ENCODE assay signal across 17 cellular contexts in genomic region chr7:116449950-116450349, GRCh38. TPM values are rescaled to one million over a fixed set of nuclear protein-coding genes. Genes with fewer than 3 reads are reported as not detected.
DNase-seq lines count a peak whose midpoint lies in the region; ATAC-seq and TF ChIP-seq lines count a peak whose summit lies in the region.
"Had no signal": no experiment of that assay in that cellular context is flagged by ENCODE, and none has a peak within 500 bp of the region (broad histone marks: within the 10 kb centered on the region; RNA-seq: fewer than 3 reads in every experiment).

No MANE protein-coding gene starts in this region.

- CTCF ChIA-PET in T-cell (lab: Charles Lee) = no interaction called here

- no peaks in the 10 kb centered on the region for H3K9me3 Mint-ChIP-seq in T-cell

- H3K9ac ChIP-seq in SK-N-MC (ENCODE audit: insufficient read length) (no peak overlapping the region), Karpas-422 (ENCODE audit: low read length) (no peak overlapping the region)

- no peaks in the 10 kb centered on the region for H3K27me3 ChIP-seq in upper lobe of right lung
- H3K27me3 ChIP-seq in Karpas-422 (ENCODE audit: low read length) = no peaks in the 10 kb centered on the region

- no peaks in the 10 kb centered on the region for H4K20me1 ChIP-seq in Karpas-422 (ENCODE audit: insufficient read depth, low read depth, low read length)

- no peaks in the 10 kb centered on the region for H3K4me1 Mint-ChIP-seq in T-cell
- H3K4me1 Mint-ChIP-seq: immature natural killer cell had no signal

- intact Hi-C loops in upper lobe of right lung (cut with DNase I) = no loop called here

- no peak overlapping the region for H3K4me2 ChIP-seq in Karpas-422 (ENCODE audit: low read depth, low read length, poor library complexity, severe bottlenecking)

- DNase-seq in SK-N-MC (ENCODE audit: low read depth, low spot score) (no peak), fibroblast of pulmonary artery (ENCODE audit: low read depth) (peak; percentile 77), mucosa of gallbladder (ENCODE audit: low spot score) (peak; percentile 40), upper lobe of right lung (no peak), Karpas-422 (no peak), T-cell (no peak)
- DNase-seq: activated CD4-positive, alpha-beta T cell treated with anti-CD3 and anti-CD28 coated beads, Interleukin-2, amount 50 U/mL, for 1 hour; activated CD8-positive, alpha-beta memory T cell treated with anti-CD3 and anti-CD28 coated beads, Interleukin-2, amount 50 U/mL, for 48 hours; DND-41; effector memory CD4-positive, alpha-beta T cell; immature natural killer cell; NCI-H82; retina; T-helper 17 cell had no signal

- POLR2A ChIA-PET in T-cell (lab: Charles Lee) = no interaction called here

- H2AFZ ChIP-seq in Karpas-422 (ENCODE audit: low read length) = no peak overlapping the region

- H3K27ac ChIP-seq in SK-N-MC (peak overlapping the region; percentile 30; the same call in 1 of the 2 replicates), upper lobe of right lung (peak overlapping the region; percentile 8), Karpas-422 (ENCODE audit: low read length) (no peak overlapping the region)
- H3K27ac ChIP-seq: VCaP had no signal

- H3K36me3 ChIP-seq in SK-N-MC (ENCODE audit: insufficient read depth, low read length) = no peaks in the 10 kb centered on the region
- H3K36me3 ChIP-seq in upper lobe of right lung = no peaks in the 10 kb centered on the region
- H3K36me3 ChIP-seq in Karpas-422 (ENCODE audit: insufficient read depth, low read length) = no peaks in the 10 kb centered on the region

- TF ChIP-seq CTCF in fibroblast of pulmonary artery (IDR thresholded peaks at IDR 0.05; ENCODE audit: low read length, missing control alignments) = no peak
- TF ChIP-seq CTCF in upper lobe of right lung (IDR thresholded peaks at IDR 0.05) = no peak

- peaks cover 8 to 9% of the 10 kb centered on the region in 2 donors for H3K27me3 Mint-ChIP-seq in T-cell

- no peaks in the 10 kb centered on the region for H3K79me2 ChIP-seq in Karpas-422 (ENCODE audit: low read length)

- no peak overlapping the region for H3K27ac Mint-ChIP-seq in T-cell
- H3K27ac Mint-ChIP-seq: immature natural killer cell, T-helper 17 cell had no signal

- no peak overlapping the region for H3K4me3 Mint-ChIP-seq in T-cell
- H3K4me3 Mint-ChIP-seq: immature natural killer cell, T-helper 17 cell had no signal

- ATAC-seq in upper lobe of right lung (no peak), T-cell (replicated peaks in 1 of 4) (no peak), GM18858 (IDR thresholded peaks at IDR 0.05; ENCODE audit: unreplicated experiment) (no peak)
- ATAC-seq: K562, T-helper 17 cell had no signal

- no peaks in the 10 kb centered on the region for H3K9me2 ChIP-seq in Karpas-422 (replicated peaks; ENCODE audit: insufficient read depth, low read length)

- H3K9me3 ChIP-seq in SK-N-MC (ENCODE audit: low read depth, low read length) (no peaks in the 10 kb centered on the region), upper lobe of right lung (no peaks in the 10 kb centered on the region), Karpas-422 (ENCODE audit: low read length) (no peaks in the 10 kb centered on the region)

- H3K4me3 ChIP-seq in SK-N-MC (no peak overlapping the region), fibroblast of pulmonary artery (replicated peaks; ENCODE audit: low read depth, low read length) (no peak overlapping the region), upper lobe of right lung (no peak overlapping the region), Karpas-422 (ENCODE audit: low read length) (no peak overlapping the region)
- H3K4me3 ChIP-seq: K562 had no signal

- no peaks in the 10 kb centered on the region for H3K36me3 Mint-ChIP-seq in T-cell
- H3K36me3 Mint-ChIP-seq: immature natural killer cell had no signal

- peaks cover 9% of the 10 kb centered on the region for H3K4me1 ChIP-seq in upper lobe of right lung
- H3K4me1 ChIP-seq in Karpas-422 (ENCODE audit: low read length) = no peaks in the 10 kb centered on the region

RNA-seq across cellular contexts. Expression of gene CAV2, which starts 49.6 kb away (rescaled TPM):
- total RNA-seq in mucosa of gallbladder (91.3 TPM), upper lobe of right lung (192 TPM), T-cell (under 1 TPM in 3 of 5 donors, not detected in 2; 0.49 to 0.89 (median 0.55) TPM)
- 1.2 TPM in 1 of 2 replicates, not detected in the other for total RNA-seq in Karpas-422 (2014; rRNA removed; shearing (Covaris generic); ENCODE audit: low replicate concordance)

Comparison
In these comparisons a context has a peak if more than half of its experiments do, and no peak if none do; other contexts are left out.
1. DNase-seq: peak in fibroblast of pulmonary artery (single experiment) and mucosa of gallbladder (single experiment); none in SK-N-MC (single experiment), upper lobe of right lung (single experiment), Karpas-422 (single experiment) and T-cell (0 of 34).
2. RNA of gene CAV2, which starts 49.6 kb away (total RNA-seq): 192 TPM in upper lobe of right lung (single experiment) and 91.3 TPM in mucosa of gallbladder (single experiment); 1.2 TPM in Karpas-422 and 0.49 to 0.89 TPM in T-cell; every median in the first group is over 10 times any median in the second.